In genomic region chr9:107486674-107487520, GRCh38 we compare ENCODE assay signal across 9 cellular contexts.
DNase-seq lines count a peak whose midpoint lies in the region; ATAC-seq and TF ChIP-seq lines count a peak whose summit lies in the region.
"Had no signal": no experiment of that assay in that cellular context is flagged by ENCODE, and none has a peak within 500 bp of the region (broad histone marks: within the 10 kb centered on the region; RNA-seq: fewer than 3 reads in every experiment).

No MANE protein-coding gene starts in this region.

- H3K36me3 ChIP-seq in adipocyte (ENCODE audit: control insufficient read depth, insufficient read depth, low read length, severe bottlenecking): peaks cover 24% of the 10 kb centered on the region
- no peaks in the 10 kb centered on the region for H3K36me3 ChIP-seq in iPS DF 6.9 (ENCODE audit: control insufficient read depth, insufficient read depth, low read length)

- H3K27ac ChIP-seq in iPS DF 6.9 (ENCODE audit: low read length): no peak overlapping the region

- peaks cover 2% of the 10 kb centered on the region for H3K36me3 Mint-ChIP-seq in activated naive CD4-positive, alpha-beta T cell treated with anti-CD3 and anti-CD28 coated beads, Interleukin-2, amount 10 ng/mL, durations not matched to agents 7 days and 5 days

- peaks cover 19% of the 10 kb centered on the region for H3K4me1 Mint-ChIP-seq in activated naive CD4-positive, alpha-beta T cell treated with anti-CD3 and anti-CD28 coated beads, Interleukin-2, amount 10 ng/mL, durations not matched to agents 7 days and 5 days

- no peak for TF ChIP-seq CTCF in retinal pigment epithelial cell (conservative IDR thresholded peaks at IDR 0.05; ENCODE audit: low read depth, low read length)

- CTCF ChIA-PET in activated naive CD4-positive, alpha-beta T cell treated with anti-CD3 and anti-CD28 coated beads, Interleukin-2, amount 10 ng/mL, durations not matched to agents 7 days and 5 days (lab: Charles Lee): no interaction called here

- no CpG with 5 or more reads among the region's 31 CpGs for WGBS in iPS DF 6.9 (ENCODE audit: insufficient coverage, insufficient read length)

- DNase-seq in COLO668 (lab: John Stamatoyannopoulos, UW; ENCODE audit: unreplicated experiment): peak; percentile 54
- peak; percentile 37 for DNase-seq in adipocyte (ENCODE audit: low read depth)
- DNase-seq in iPS DF 6.9 (ENCODE audit: low read depth, low spot score): no peak
- DNase-seq in retinal pigment epithelial cell (ENCODE audit: low read depth): no peak
- DNase-seq in stimulated activated CD4-positive, alpha-beta T cell treated with anti-CD3 and anti-CD28 coated beads, Interleukin-1b, Interleukin-23, amount 100 ng/mL, for 48 hours: no peak
- no peak for DNase-seq in activated naive CD4-positive, alpha-beta T cell treated with anti-CD3 and anti-CD28 coated beads, Interleukin-2, amount 10 ng/mL, durations not matched to agents 7 days and 5 days
- DNase-seq: SHP77 treated with DMSO at 0.1 percent for 48 hours had no signal

- H3K4me1 ChIP-seq in adipocyte (ENCODE audit: control insufficient read depth, insufficient read depth, low read length) (peaks cover 43% of the 10 kb centered on the region), iPS DF 6.9 (ENCODE audit: control insufficient read depth, insufficient read depth, low read length) (peaks cover 3% of the 10 kb centered on the region)

- ATAC-seq in GM19397 (IDR thresholded peaks at IDR 0.05; ENCODE audit: unreplicated experiment): no peak
- no peak for ATAC-seq in GM21786 (IDR thresholded peaks at IDR 0.05; ENCODE audit: unreplicated experiment)

- peak overlapping the region; percentile 90 for H3K9ac ChIP-seq in adipocyte (ENCODE audit: low read length)

- H3K27me3 Mint-ChIP-seq in activated naive CD4-positive, alpha-beta T cell treated with anti-CD3 and anti-CD28 coated beads, Interleukin-2, amount 10 ng/mL, durations not matched to agents 7 days and 5 days: peaks cover 63% of the 10 kb centered on the region

- H3K9me3 ChIP-seq in adipocyte (ENCODE audit: control insufficient read depth, low read length) (no peaks in the 10 kb centered on the region), iPS DF 6.9 (ENCODE audit: control insufficient read depth, insufficient read depth, low read length) (no peaks in the 10 kb centered on the region)

- H3K9me3 Mint-ChIP-seq in activated naive CD4-positive, alpha-beta T cell treated with anti-CD3 and anti-CD28 coated beads, Interleukin-2, amount 10 ng/mL, durations not matched to agents 7 days and 5 days: no peaks in the 10 kb centered on the region

- H3K27me3 ChIP-seq in adipocyte (replicated peaks; ENCODE audit: control insufficient read depth, insufficient read depth, low read length) (no peaks in the 10 kb centered on the region), iPS DF 6.9 (ENCODE audit: control insufficient read depth, insufficient read depth, low read length) (peaks cover 28% of the 10 kb centered on the region)

- no peak overlapping the region for H3K27ac Mint-ChIP-seq in activated naive CD4-positive, alpha-beta T cell treated with anti-CD3 and anti-CD28 coated beads, Interleukin-2, amount 10 ng/mL, durations not matched to agents 7 days and 5 days

- no peak overlapping the region for H3K4me3 Mint-ChIP-seq in activated naive CD4-positive, alpha-beta T cell treated with anti-CD3 and anti-CD28 coated beads, Interleukin-2, amount 10 ng/mL, durations not matched to agents 7 days and 5 days

- H3K4me3 ChIP-seq in adipocyte (ENCODE audit: low read length) (peak overlapping the region; percentile 92), iPS DF 6.9 (ENCODE audit: low read length) (peak overlapping the region; percentile 30; the same call in 1 of the 2 replicates), retinal pigment epithelial cell (ENCODE audit: low read length) (peak overlapping the region; percentile 53)

Comparison
In these comparisons a context has a peak if more than half of its experiments do, and no peak if none do; other contexts are left out.
1. DNase-seq: peak in COLO668 (single experiment) and adipocyte (single experiment); none in iPS DF 6.9 (single experiment), retinal pigment epithelial cell (single experiment), stimulated activated CD4-positive, alpha-beta T cell treated with anti-CD3 and anti-CD28 coated beads, Interleukin-1b, Interleukin-23, amount 100 ng/mL, for 48 hours (single experiment) and activated naive CD4-positive, alpha-beta T cell treated with anti-CD3 and anti-CD28 coated beads, Interleukin-2, amount 10 ng/mL, durations not matched to agents 7 days and 5 days (single experiment).
2. H3K4me3 ChIP-seq: peak in every context shown above with its lines; median percentile 92 in adipocyte; 53 in retinal pigment epithelial cell; 30 in iPS DF 6.9.